10 cellular contexts compared by ENCODE assay signal in the genomic region with DNA sequence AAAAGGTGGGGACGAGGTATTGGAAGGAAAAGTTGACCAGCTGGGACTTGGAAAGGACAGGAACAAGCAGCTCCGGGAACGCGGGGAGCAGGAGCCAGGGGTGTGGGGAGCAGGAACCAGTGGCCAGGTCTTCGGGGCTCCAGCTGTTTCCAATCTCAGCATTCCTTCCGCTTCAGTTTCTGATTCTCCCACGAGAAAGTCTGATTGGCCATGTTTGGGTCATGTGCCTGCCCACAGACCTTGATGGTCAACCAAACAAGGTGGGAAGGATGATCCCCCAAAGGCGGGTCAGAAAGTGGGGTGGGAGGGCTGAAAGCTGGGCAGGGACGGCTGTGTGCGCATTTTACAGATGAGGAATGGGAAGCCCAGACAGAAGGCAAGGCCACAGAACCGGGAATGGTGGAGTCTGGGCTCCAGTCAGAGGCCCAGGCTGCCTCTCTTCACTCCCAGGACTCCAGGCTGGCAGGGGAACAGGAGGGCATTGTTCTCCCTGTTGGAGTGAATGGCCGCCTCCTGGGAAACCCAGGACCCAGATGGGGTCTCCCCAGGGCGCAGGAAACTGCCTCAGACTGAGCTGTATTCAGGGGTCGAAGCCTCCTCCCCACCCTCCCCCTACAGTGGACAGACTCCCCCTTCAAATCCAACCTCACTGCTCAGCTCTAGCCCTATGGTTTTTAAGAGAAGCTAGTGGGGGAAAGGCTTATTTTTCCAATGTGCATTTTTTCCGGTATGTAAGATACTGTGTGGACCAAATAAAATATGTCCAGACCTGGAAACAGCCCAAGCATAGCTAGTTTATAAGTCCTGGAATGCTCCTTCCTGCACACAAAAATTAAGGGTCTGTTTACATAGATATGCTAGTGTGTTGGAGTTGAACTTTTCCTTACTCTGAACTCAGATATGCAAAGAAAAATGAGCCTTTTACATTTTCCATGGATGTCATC. TPM values are rescaled to one million over a fixed set of nuclear protein-coding genes. Genes with fewer than 3 reads are reported as not detected.
A peak's percentile ranks its signal among the peaks of the same experiment; 100 is the strongest.
DNase-seq lines count a peak whose midpoint lies in the region; ATAC-seq, FAIRE-seq and TF ChIP-seq lines count a peak whose summit lies in the region.
"Had no signal": no experiment of that assay in that cellular context is flagged by ENCODE, and none has a peak within 500 bp of the region (broad histone marks: within the 10 kb centered on the region; RNA-seq: fewer than 3 reads in every experiment).

No MANE protein-coding gene starts in this region.

- no peak overlapping the region for H3K4me3 ChIP-seq in IMR-90 (ENCODE audit: insufficient read depth, low read depth, low read length)
- peak overlapping the region in 1 of 3 experiments; percentile 32; a peak in 1 of 6 replicates for H3K4me3 ChIP-seq in HepG2 (replicated peaks in 1 of 3; ENCODE audit: insufficient read depth in 1 of 3, low read depth in 2 of 3, low read length in 3 of 3)
- H3K4me3 ChIP-seq in subcutaneous abdominal adipose tissue (ENCODE audit: low read depth in 1 of 5, low read length in 5 of 5) = no peak overlapping the region

- TF ChIP-seq POLR2A in IMR-90 (IDR thresholded peaks at IDR 0.05; ENCODE audit: low read depth, low read length) (no peak), HepG2 (IDR thresholded peaks at IDR 0.05; ENCODE audit: insufficient read depth in 1 of 2, low read depth in 2 of 2, low read length in 2 of 2) (no peak)

- H3K79me2 ChIP-seq in HepG2 (ENCODE audit: insufficient read depth, low read length) = no peaks in the 10 kb centered on the region

- H3K27ac ChIP-seq in IMR-90 (ENCODE audit: insufficient read depth, low read length) (peak overlapping the region; percentile 99), HepG2 (ENCODE audit: extremely low read length, insufficient read depth, low read length) (no peak overlapping the region), subcutaneous abdominal adipose tissue (ENCODE audit: low read depth, low read length) (peak overlapping the region; percentile 7)

- no peaks in the 10 kb centered on the region for H3K79me1 ChIP-seq in IMR-90 (ENCODE audit: low read depth in 1 of 2, low read length in 2 of 2)

- no TSS peak for BruUV-seq in IMR-90 (replicated peaks; lab: Mats Ljungman, UMichigan)
- no TSS peak for BruUV-seq in HepG2 (replicated peaks; lab: Mats Ljungman, UMichigan)

- in situ Hi-C loops in IMR-90 (cut with MboI; ENCODE audit: low sequenced_read_pairs) = no loop called here
- in situ Hi-C loops in HepG2 (cut with HindIII; ENCODE audit: extremely low pct_ligation_motif_present, low pct_unique_long_range_greater_than_20kb) = no loop called here

- no peak for FAIRE-seq in HepG2 (lab: Jason Lieb, UNC)

- peak overlapping the region; percentile 67 for H3K23ac ChIP-seq in IMR-90 (ENCODE audit: low read depth, low read length)

- dilution Hi-C loops in IMR-90 (cut with HindIII; ENCODE audit: low sequenced_read_pairs, unreplicated experiment) = no loop called here

- H3K4ac ChIP-seq in IMR-90 (ENCODE audit: low read depth, low read length) = peak overlapping the region; percentile 90

- H3K4me2 ChIP-seq in IMR-90 (ENCODE audit: low read depth, low read length) = peak overlapping the region; percentile 52
- peak overlapping the region; percentile 61 for H3K4me2 ChIP-seq in HepG2 (ENCODE audit: low read depth, low read length)

- DNase-seq in IMR-90 = peak; percentile 85
- peak; percentile 81 for DNase-seq in dedifferentiated amniotic fluid mesenchymal stem cell (ENCODE audit: extremely low spot score)
- peak; percentile 61 for DNase-seq in HepG2 (ENCODE audit: low spot score)
- DNase-seq in HK-2 (ENCODE audit: unreplicated experiment) = no peak
- DNase-seq: activated B cell treated with CpG ODN at 0.5 μM for 24 hours, posterior cingulate gyrus had no signal

- H2AFZ ChIP-seq in IMR-90 (replicated peaks; ENCODE audit: low read length, poor library complexity) = peak overlapping the region; percentile 77
- H2AFZ ChIP-seq in HepG2 (ENCODE audit: low read length) = no peak overlapping the region

- H2BK15ac ChIP-seq in IMR-90 (ENCODE audit: low read depth, low read length) = peak overlapping the region; percentile 67; the same call in 2 of the 3 replicates

- H3K36me3 ChIP-seq in IMR-90 (ENCODE audit: control insufficient read depth, insufficient read depth, low read length) (no peaks in the 10 kb centered on the region), HepG2 (replicated peaks in 1 of 2; ENCODE audit: control insufficient read depth in 1 of 2, insufficient read depth in 2 of 2, low read length in 2 of 2) (no peaks in the 10 kb centered on the region), subcutaneous abdominal adipose tissue (ENCODE audit: control insufficient read depth in 5 of 5, insufficient read depth in 5 of 5, low read length in 5 of 5) (no peaks in the 10 kb centered on the region)

- POLR2A ChIA-PET in IMR-90 (lab: Charles Lee; ENCODE audit: unreplicated experiment) (no interaction called here), HepG2 (lab: Yijun Ruan, JAX) (interaction anchor here (1.1 to 1.3 kb wide), 3 partner anchors 20 to 302 kb away, joined by 3 to 5 read pairs (median 3); a partner anchor contains a TSS)

- H3K9me3 ChIP-seq in IMR-90 (ENCODE audit: control insufficient read depth, insufficient read depth, low read length) (peaks cover 13% of the 10 kb centered on the region), HepG2 (ENCODE audit: low read length) (peaks cover 7% of the 10 kb centered on the region), subcutaneous abdominal adipose tissue (ENCODE audit: control insufficient read depth in 5 of 5, low read length in 5 of 5) (peaks cover 5 to 11% (median 9%) of the 10 kb centered on the region in 5 donors)

- CTCF ChIA-PET in IMR-90 (lab: Yijun Ruan, JAX) (interaction anchor here (0.9 kb wide), 1 partner anchor 11 kb away, joined by 3 read pairs; no protein-coding TSS in a partner anchor), HepG2 (lab: Yijun Ruan, JAX; ENCODE audit: low intra/inter-chr PET ratio, low total read pairs) (interaction anchor here (1.0 kb wide), 1 partner anchor 29 kb away, joined by 4 read pairs; no protein-coding TSS in a partner anchor)

- H3K4me1 ChIP-seq in IMR-90 (ENCODE audit: control insufficient read depth, insufficient read depth, low read length) (peaks cover 40% of the 10 kb centered on the region), HepG2 (ENCODE audit: insufficient read depth, low read length) (peaks cover 48% of the 10 kb centered on the region), subcutaneous abdominal adipose tissue (ENCODE audit: control insufficient read depth in 5 of 5, insufficient read depth in 5 of 5, low read length in 5 of 5) (peaks cover 4 to 31% (median 9%) of the 10 kb centered on the region in 5 donors)

- no peaks in the 10 kb centered on the region for H3K27me3 ChIP-seq in IMR-90 (ENCODE audit: control insufficient read depth, insufficient read depth, low read length)
- H3K27me3 ChIP-seq in HepG2 (ENCODE audit: control insufficient read depth in 1 of 2, insufficient read depth in 2 of 2, low read length in 2 of 2) = peaks cover 0 to 4% of the 10 kb centered on the region in 2 experiments; a peak in 2 of 5 replicates
- peaks cover 0 to 15% (median 0%) of the 10 kb centered on the region in 5 donors for H3K27me3 ChIP-seq in subcutaneous abdominal adipose tissue (ENCODE audit: control insufficient read depth in 5 of 5, insufficient read depth in 4 of 5, low read length in 5 of 5)

- H4K8ac ChIP-seq in IMR-90 (ENCODE audit: low read depth in 2 of 2, low read length in 2 of 2) = peak overlapping the region; percentile 86 to 90

- no peaks in the 10 kb centered on the region for H4K20me1 ChIP-seq in IMR-90 (ENCODE audit: insufficient read depth, low read length)
- no peaks in the 10 kb centered on the region for H4K20me1 ChIP-seq in HepG2 (ENCODE audit: insufficient read depth, low read length)

- peak overlapping the region; percentile 83 for H2AK5ac ChIP-seq in IMR-90 (ENCODE audit: low read depth, low read length)

- intact Hi-C loops in IMR-90 (cut with micrococcal nuclease) = no loop called here
- intact Hi-C loops in HepG2 (cut with micrococcal nuclease; ENCODE audit: unreplicated experiment) = no loop called here

- peak overlapping the region; percentile 72 for H3K9ac ChIP-seq in IMR-90 (ENCODE audit: low read depth, low read length)
- no peak overlapping the region for H3K9ac ChIP-seq in HepG2 (ENCODE audit: insufficient read depth, low read depth, low read length)
- H3K9ac ChIP-seq in subcutaneous abdominal adipose tissue (ENCODE audit: low read length in 5 of 5) = no peak overlapping the region

- peak; percentile 77 for ATAC-seq in IMR-90 (ENCODE audit: low read depth)
- peak; percentile 38 for ATAC-seq in HepG2
- no peak for ATAC-seq in GM19023 (IDR thresholded peaks at IDR 0.05; ENCODE audit: unreplicated experiment)
- ATAC-seq in GM18870 (IDR thresholded peaks at IDR 0.05; ENCODE audit: unreplicated experiment) = no peak
- no peak for ATAC-seq in HG03280 (IDR thresholded peaks at IDR 0.05; ENCODE audit: unreplicated experiment)

- H2BK120ac ChIP-seq in IMR-90 (ENCODE audit: low read depth, low read length) = peak overlapping the region; percentile 92

- H3K14ac ChIP-seq in IMR-90 (replicated peaks; ENCODE audit: low read depth, low read length) = peak overlapping the region; percentile 84

- TF ChIP-seq EP300 in HepG2 (IDR thresholded peaks at IDR 0.05; ENCODE audit: low read depth in 2 of 2, low read length in 2 of 2) (no peak), HepG2 (CRISPR knock-in tag; IDR thresholded peaks at IDR 0.05; ENCODE audit: borderline replicate concordance) (no peak)

- 78% methylated on average over 3 of the region's 15 CpGs; no CpG with 5 or more reads in 1 of the 2 experiments for WGBS in IMR-90 (ENCODE audit: extremely low coverage in 2 of 2, insufficient read length in 1 of 2), 2 experiments
- WGBS in HepG2 (ENCODE audit: low lambda C conversion rate) = 43% methylated on average over 15 of the region's 15 CpGs

- peaks cover 3% of the 10 kb centered on the region for H3K9me1 ChIP-seq in IMR-90 (ENCODE audit: insufficient read depth, low read length)

- peak overlapping the region; percentile 81 for H2BK5ac ChIP-seq in IMR-90 (ENCODE audit: low read depth, low read length, poor library complexity, severe bottlenecking)

- H4K91ac ChIP-seq in IMR-90 (ENCODE audit: insufficient read depth, low read depth, low read length) = peak overlapping the region; percentile 97

- peak overlapping the region; percentile 47 for H3K56ac ChIP-seq in IMR-90 (ENCODE audit: extremely low read depth, insufficient read depth, low read length)

- H2AK9ac ChIP-seq in IMR-90 (replicated peaks; ENCODE audit: low read depth, low read length, poor library complexity) = peak overlapping the region; percentile 74

- peak overlapping the region; percentile 97 for H4K5ac ChIP-seq in IMR-90 (ENCODE audit: low read depth, low read length)

- H3K18ac ChIP-seq in IMR-90 (ENCODE audit: low read depth, low read length) = peak overlapping the region; percentile 98

- TF ChIP-seq CTCF in IMR-90 (conservative IDR thresholded peaks at IDR 0.05; ENCODE audit: low read depth, low read length) (no peak), HepG2 (CRISPR knock-in tag; IDR thresholded peaks at IDR 0.05) (no peak)

- TF ChIP-seq RAD21 in IMR-90 (IDR thresholded peaks at IDR 0.05; ENCODE audit: low read length) (no peak), HepG2 (CRISPR knock-in tag; IDR thresholded peaks at IDR 0.05) (no peak)

- peak overlapping the region; percentile 48 for H2BK20ac ChIP-seq in IMR-90 (ENCODE audit: low read depth, low read length)

RNA-seq across cellular contexts. Expression of a gene that starts 12.2 kb away (rescaled TPM):
- total RNA-seq in IMR-90 (2012; rRNA removed) = 1.1 and 1.6 TPM in 2 replicates
- polyA plus RNA-seq in IMR-90 (2012; rRNA removed) = 2.4 and 2.6 TPM in 2 replicates
- 1.3 and 4.5 TPM in 2 replicates for polyA plus RNA-seq in IMR-90 (2012; cell fraction: cytosol; rRNA removed)
- 1.7 and 2.0 TPM in 2 replicates for polyA plus RNA-seq in IMR-90 (2012; cell fraction: nucleus; rRNA removed; ENCODE audit: low replicate concordance)
- not detected in 2 replicates for total RNA-seq in HepG2 (2016; rRNA removed; fragmentation: Illumina TruSeq; extraction: Trizol)
- not detected in 2 replicates for total RNA-seq in HepG2 (2016; cell fraction: cytosol; rRNA removed; fragmentation: Illumina TruSeq; extraction: Trizol; ENCODE audit: low read depth)
- total RNA-seq in HepG2 (2016; cell fraction: insoluble cytoplasmic fraction; rRNA removed; fragmentation: Illumina TruSeq; extraction: Trizol) = not detected in 2 replicates
- total RNA-seq in HepG2 (2016; cell fraction: membrane; rRNA removed; fragmentation: Illumina TruSeq; extraction: Trizol) = not detected in 2 replicates
- not detected in 2 replicates for total RNA-seq in HepG2 (2016; cell fraction: nucleus; rRNA removed; fragmentation: Illumina TruSeq; extraction: Trizol)
- not detected in 2 replicates for polyA plus RNA-seq in HepG2 (2011; rRNA removed)
- polyA plus RNA-seq in HepG2 (2011; cell fraction: cytosol; rRNA removed) = not detected in 2 replicates
- polyA plus RNA-seq in HepG2 (2011; cell fraction: nucleus; rRNA removed) = not detected in 2 replicates
- polyA plus RNA-seq in HepG2 (2012) = not detected in 2 replicates
- polyA plus RNA-seq in HepG2 (2016; cell fraction: cytosol; fragmentation: Illumina TruSeq; extraction: Trizol; ENCODE audit: low read depth) = not detected in 2 replicates
- not detected in 2 replicates for polyA plus RNA-seq in HepG2 (2016; cell fraction: insoluble cytoplasmic fraction; fragmentation: Illumina TruSeq; extraction: Trizol; ENCODE audit: low read depth)
- not detected in 2 replicates for polyA plus RNA-seq in HepG2 (2016; cell fraction: membrane; fragmentation: Illumina TruSeq; extraction: Trizol; ENCODE audit: low read depth)
- not detected in 2 replicates for polyA plus RNA-seq in HepG2 (2016; cell fraction: nucleus; fragmentation: Illumina TruSeq; extraction: Trizol; ENCODE audit: insufficient read depth, low read depth)
- not detected in 2 replicates for polyA minus RNA-seq in HepG2 (2011; rRNA and poly(A)+ RNA removed; ENCODE audit: low replicate concordance)
- polyA minus RNA-seq in HepG2 (2011; cell fraction: cytosol; rRNA and poly(A)+ RNA removed) = not detected in 2 replicates
- not detected in 2 replicates for polyA minus RNA-seq in HepG2 (2011; cell fraction: nucleus; rRNA and poly(A)+ RNA removed)
- total RNA-seq: activated B cell treated with CpG ODN at 0.5 μM for 24 hours had no signal

Comparison
In these comparisons a context has a peak if more than half of its experiments do, and no peak if none do; other contexts are left out.
1. ATAC-seq: peak in IMR-90 (single experiment) and HepG2 (single experiment); none in GM19023 (single experiment), GM18870 (single experiment) and HG03280 (single experiment).